ENCODE assay signal across 8 cellular contexts in genomic region chr7:151247611-151248176, GRCh38. TPM values are rescaled to one million over a fixed set of nuclear protein-coding genes. Genes with fewer than 3 reads are reported as not detected.
DNase-seq lines count a peak whose midpoint lies in the region; ATAC-seq lines count a peak whose summit lies in the region.

No MANE protein-coding gene starts in this region.

- H3K27ac Mint-ChIP-seq in central memory CD8-positive, alpha-beta T cell (ENCODE audit: low read depth): no peak overlapping the region

- H3K9me3 Mint-ChIP-seq in central memory CD8-positive, alpha-beta T cell: no peaks in the 10 kb centered on the region

- peak overlapping the region; percentile 56 for H3K4me3 ChIP-seq in mesodermal cell (ENCODE audit: extremely low read depth, insufficient read depth, low read length, poor library complexity, severe bottlenecking)

- intact Hi-C loops in Right ventricle myocardium inferior (cut with DNase I) (loop anchor here (2.0 kb wide), 1 partner anchor 55 kb away; no protein-coding TSS in a partner anchor), cardiac septum (cut with DNase I) (loop anchor here (2.0 kb wide), 1 partner anchor 15 kb away; the partner anchor contains the start of gene CHPF2)

- H3K9me3 ChIP-seq in mesodermal cell (ENCODE audit: control insufficient read depth, low read length): no peaks in the 10 kb centered on the region

- H3K4me1 ChIP-seq in mesodermal cell (ENCODE audit: control insufficient read depth, insufficient read depth, low read length, poor library complexity, severe bottlenecking): peaks cover 47% of the 10 kb centered on the region

- peaks cover 60% of the 10 kb centered on the region for H3K4me1 Mint-ChIP-seq in central memory CD8-positive, alpha-beta T cell

- peaks cover 66% of the 10 kb centered on the region for H3K27me3 Mint-ChIP-seq in central memory CD8-positive, alpha-beta T cell

- peak overlapping the region; percentile 92 for H3K27ac ChIP-seq in mesodermal cell (ENCODE audit: low read depth, low read length, severe bottlenecking)

- H3K36me3 ChIP-seq in mesodermal cell (ENCODE audit: control insufficient read depth, insufficient read depth, low read length): peaks cover 4% of the 10 kb centered on the region

- DNase-seq in Right ventricle myocardium inferior (ENCODE audit: missing footprints): peak; percentile 66
- no peak for DNase-seq in cardiac septum (ENCODE audit: low spot score)
- DNase-seq in central memory CD8-positive, alpha-beta T cell (ENCODE audit: low spot score in 2 of 2): no peak
- no peak for DNase-seq in NCI-H2029 (lab: John Stamatoyannopoulos, UW)
- DNase-seq in H4 (ENCODE audit: low spot score): no peak

- H3K36me3 Mint-ChIP-seq in central memory CD8-positive, alpha-beta T cell (ENCODE audit: insufficient read depth): peaks cover 13% of the 10 kb centered on the region

- ATAC-seq in Right ventricle myocardium inferior: no peak
- ATAC-seq in central memory CD8-positive, alpha-beta T cell (replicated peaks; ENCODE audit: extremely low read depth, poor library complexity, severe bottlenecking): no peak
- no peak for ATAC-seq in GM19351 (IDR thresholded peaks at IDR 0.05; ENCODE audit: unreplicated experiment)
- no peak for ATAC-seq in HG02763 (IDR thresholded peaks at IDR 0.05; ENCODE audit: unreplicated experiment)

- peak overlapping the region; percentile 82 for H3K4me3 Mint-ChIP-seq in central memory CD8-positive, alpha-beta T cell

- WGBS in mesodermal cell (ENCODE audit: insufficient coverage in 2 of 2), 2 experiments: 18 to 24% methylated on average over 12 to 14 of the region's 15 CpGs

RNA-seq across cellular contexts. Expression of gene SMARCD3, which starts 0.8 kb away (rescaled TPM):
- 110 TPM for total RNA-seq in Right ventricle myocardium inferior
- total RNA-seq in cardiac septum: 112 TPM
- polyA plus RNA-seq in mesodermal cell (2013, experiment 1 of 2): 27.6 TPM
- 24.5 TPM for polyA plus RNA-seq in mesodermal cell (2013, experiment 2 of 2)
- total RNA-seq in H4 (2014; rRNA removed; shearing (Covaris generic)): 35.5 and 35.9 TPM in 2 replicates

RNA-seq across cellular contexts. Expression of gene CHPF2, which starts 15.4 kb away (rescaled TPM):
- total RNA-seq in Right ventricle myocardium inferior (11.6 TPM), cardiac septum (31.0 TPM)
- 32.9 TPM for polyA plus RNA-seq in mesodermal cell (2013, experiment 1 of 2)
- 31.6 TPM for polyA plus RNA-seq in mesodermal cell (2013, experiment 2 of 2)
- 26.0 and 32.9 TPM in 2 replicates for total RNA-seq in H4 (2014; rRNA removed; shearing (Covaris generic))

RNA-seq across cellular contexts. Expression of gene ABCF2, which starts 20.7 kb away (rescaled TPM):
- total RNA-seq in Right ventricle myocardium inferior (24.5 TPM), cardiac septum (28.8 TPM)
- polyA plus RNA-seq in mesodermal cell (2013, experiment 1 of 2): 38.7 TPM
- polyA plus RNA-seq in mesodermal cell (2013, experiment 2 of 2): 33.6 TPM
- 88.1 and 92.4 TPM in 2 replicates for total RNA-seq in H4 (2014; rRNA removed; shearing (Covaris generic))

RNA-seq across cellular contexts. Expression of gene H2BK1, which starts 37.4 kb away (rescaled TPM):
- total RNA-seq in Right ventricle myocardium inferior (not detected), cardiac septum (not detected)
- not detected for polyA plus RNA-seq in mesodermal cell (2013, experiment 1 of 2)
- not detected for polyA plus RNA-seq in mesodermal cell (2013, experiment 2 of 2)
- 0.64 TPM in 1 of 2 replicates, not detected in the other for total RNA-seq in H4 (2014; rRNA removed; shearing (Covaris generic))
